16 cellular contexts compared by ENCODE assay signal in genomic region chr21:16309250-16309971, GRCh38.
DNase-seq lines count a peak whose midpoint lies in the region; ATAC-seq and TF ChIP-seq lines count a peak whose summit lies in the region.
"Had no signal": no experiment of that assay in that cellular context is flagged by ENCODE, and none has a peak within 500 bp of the region (broad histone marks: within the 10 kb centered on the region; RNA-seq: fewer than 3 reads in every experiment).

No MANE protein-coding gene starts in this region.

- intact Hi-C loops in right cardiac atrium (cut with DNase I) = loop anchor here in 1 of 4 donors (10.0 kb wide), 1 partner anchor 115 kb away; no protein-coding TSS in a partner anchor
- intact Hi-C loops in heart right ventricle (cut with DNase I) = loop anchor here in 2 of 10 donors (10.0 kb wide), 1 partner anchor 115 kb away; no protein-coding TSS in a partner anchor
- intact Hi-C loops in esophagus squamous epithelium (cut with DNase I) = no loop called here
- intact Hi-C loops in posterior vena cava (cut with DNase I) = loop anchor here in 1 of 2 donors (10.0 kb wide), 1 partner anchor 115 kb away; no protein-coding TSS in a partner anchor

- no peak for TF ChIP-seq POLR2A in esophagus squamous epithelium (IDR thresholded peaks at IDR 0.05)

- peak overlapping the region; percentile 100 for H3K27ac Mint-ChIP-seq in neural progenitor cell
- H3K27ac Mint-ChIP-seq: activated CD8-positive, alpha-beta T cell treated with anti-CD3 and anti-CD28 coated beads for 36 hours had no signal

- H3K9ac ChIP-seq in neural progenitor cell = no peak overlapping the region

- H3K27ac ChIP-seq in right cardiac atrium (ENCODE audit: low read length) = peak overlapping the region; percentile 42
- H3K27ac ChIP-seq in heart right ventricle = peak overlapping the region in 4 of 10 donors; percentile 5 to 82 (median 50)
- peak overlapping the region in 3 of 4 donors; percentile 4 to 86 (median 73) for H3K27ac ChIP-seq in esophagus squamous epithelium
- H3K27ac ChIP-seq in neural progenitor cell = no peak overlapping the region

- peaks cover 2% of the 10 kb centered on the region for H3K4me1 ChIP-seq in right cardiac atrium (ENCODE audit: control insufficient read depth, insufficient read depth, low read length)
- peaks cover 0 to 18% (median 0%) of the 10 kb centered on the region in 9 donors for H3K4me1 ChIP-seq in heart right ventricle
- peaks cover 0 to 20% (median 0%) of the 10 kb centered on the region in 3 donors for H3K4me1 ChIP-seq in esophagus squamous epithelium
- H3K4me1 ChIP-seq in neural progenitor cell = peaks cover 11% of the 10 kb centered on the region
- H3K4me1 ChIP-seq: esophagus muscularis mucosa had no signal

- H3K36me3 ChIP-seq in heart right ventricle (no peaks in the 10 kb centered on the region), esophagus squamous epithelium (no peaks in the 10 kb centered on the region), neural progenitor cell (no peaks in the 10 kb centered on the region)
- H3K36me3 ChIP-seq: esophagus muscularis mucosa had no signal

- H3K27me3 ChIP-seq in right cardiac atrium (ENCODE audit: control insufficient read depth, insufficient read depth) = no peaks in the 10 kb centered on the region
- no peaks in the 10 kb centered on the region for H3K27me3 ChIP-seq in heart right ventricle
- H3K27me3 ChIP-seq in esophagus squamous epithelium = no peaks in the 10 kb centered on the region
- no peaks in the 10 kb centered on the region for H3K27me3 ChIP-seq in neural progenitor cell
- H3K27me3 ChIP-seq: esophagus muscularis mucosa had no signal

- TF ChIP-seq CTCF in heart right ventricle (IDR thresholded peaks at IDR 0.05) (no peak), esophagus squamous epithelium (IDR thresholded peaks at IDR 0.05) (no peak), neural progenitor cell (IDR thresholded peaks at IDR 0.05) (no peak)

- H4K20me1 ChIP-seq in neural progenitor cell (ENCODE audit: low read depth) = no peaks in the 10 kb centered on the region

- peaks cover 55% of the 10 kb centered on the region for H3K4me1 Mint-ChIP-seq in neural progenitor cell
- H3K4me1 Mint-ChIP-seq: central memory CD8-positive, alpha-beta T cell had no signal

- H3K4me3 ChIP-seq in right cardiac atrium (ENCODE audit: low read length) (no peak overlapping the region), heart right ventricle (no peak overlapping the region), esophagus squamous epithelium (peak overlapping the region in 2 of 4 donors; percentile 1 to 9), neural progenitor cell (no peak overlapping the region)
- H3K4me3 ChIP-seq: mucosa of descending colon had no signal

- no peaks in the 10 kb centered on the region for H3K9me3 Mint-ChIP-seq in neural progenitor cell
- H3K9me3 Mint-ChIP-seq: activated CD8-positive, alpha-beta T cell treated with anti-CD3 and anti-CD28 coated beads for 36 hours; central memory CD8-positive, alpha-beta T cell had no signal

- peaks cover 9% of the 10 kb centered on the region for H3K36me3 Mint-ChIP-seq in neural progenitor cell

- no peaks in the 10 kb centered on the region for H3K79me2 ChIP-seq in neural progenitor cell (ENCODE audit: low read depth)

- DNase-seq in right cardiac atrium (no peak), heart right ventricle (no peak), esophagus squamous epithelium (lab: John Stamatoyannopoulos, UW) (no peak), neural progenitor cell (ENCODE audit: low spot score) (peak; percentile 11), UCSD-AML1 (lab: John Stamatoyannopoulos, UW; ENCODE audit: unreplicated experiment) (no peak), posterior vena cava (ENCODE audit: low spot score) (no peak), LoVo (ENCODE audit: low spot score) (no peak)
- DNase-seq: activated CD8-positive, alpha-beta T cell treated with anti-CD3 and anti-CD28 coated beads for 36 hours; activated effector memory CD4-positive, alpha-beta T cell treated with anti-CD3 and anti-CD28 coated beads, Interleukin-2, amount 50 U/mL, for 16 hours; mucosa of descending colon; NCI-H187 treated with DMSO at 0.1 percent for 48 hours; SHP77 treated with DMSO at 0.1 percent for 48 hours; T-helper 9 cell had no signal

- H3K9me3 ChIP-seq in right cardiac atrium (ENCODE audit: control insufficient read depth, low read length) (no peaks in the 10 kb centered on the region), heart right ventricle (no peaks in the 10 kb centered on the region), esophagus squamous epithelium (no peaks in the 10 kb centered on the region), neural progenitor cell (ENCODE audit: low read depth) (no peaks in the 10 kb centered on the region)
- H3K9me3 ChIP-seq: esophagus muscularis mucosa, mucosa of descending colon had no signal

- ATAC-seq in right cardiac atrium (peak in 1 of 2 donors; percentile 29), heart right ventricle (no peak), GM18517 (IDR thresholded peaks at IDR 0.05; ENCODE audit: unreplicated experiment) (no peak)
- ATAC-seq: activated CD8-positive, alpha-beta T cell treated with anti-CD3 and anti-CD28 coated beads for 36 hours; mucosa of descending colon had no signal

- H3F3A ChIP-seq in neural progenitor cell (ENCODE audit: low read depth) = no peaks in the 10 kb centered on the region

- H3K4me2 ChIP-seq in neural progenitor cell = no peak overlapping the region

- H3K27me3 Mint-ChIP-seq in neural progenitor cell (ENCODE audit: insufficient read depth, low read depth) = no peaks in the 10 kb centered on the region
- H3K27me3 Mint-ChIP-seq: activated CD8-positive, alpha-beta T cell treated with anti-CD3 and anti-CD28 coated beads for 36 hours; central memory CD8-positive, alpha-beta T cell had no signal

- peak overlapping the region; percentile 94 for H3K4me3 Mint-ChIP-seq in neural progenitor cell
- H3K4me3 Mint-ChIP-seq: activated CD8-positive, alpha-beta T cell treated with anti-CD3 and anti-CD28 coated beads for 36 hours; central memory CD8-positive, alpha-beta T cell had no signal

- H2AFZ ChIP-seq in neural progenitor cell (replicated peaks) = no peak overlapping the region

- 93% methylated on average over 17 of the region's 17 CpGs for WGBS in right cardiac atrium
- 92 to 94% methylated on average over 17 of the region's 17 CpGs for WGBS in heart right ventricle, 2 donors
- 65 to 69% methylated on average over 16 to 17 of the region's 17 CpGs for WGBS in esophagus squamous epithelium, 2 donors
